In the genomic region with DNA sequence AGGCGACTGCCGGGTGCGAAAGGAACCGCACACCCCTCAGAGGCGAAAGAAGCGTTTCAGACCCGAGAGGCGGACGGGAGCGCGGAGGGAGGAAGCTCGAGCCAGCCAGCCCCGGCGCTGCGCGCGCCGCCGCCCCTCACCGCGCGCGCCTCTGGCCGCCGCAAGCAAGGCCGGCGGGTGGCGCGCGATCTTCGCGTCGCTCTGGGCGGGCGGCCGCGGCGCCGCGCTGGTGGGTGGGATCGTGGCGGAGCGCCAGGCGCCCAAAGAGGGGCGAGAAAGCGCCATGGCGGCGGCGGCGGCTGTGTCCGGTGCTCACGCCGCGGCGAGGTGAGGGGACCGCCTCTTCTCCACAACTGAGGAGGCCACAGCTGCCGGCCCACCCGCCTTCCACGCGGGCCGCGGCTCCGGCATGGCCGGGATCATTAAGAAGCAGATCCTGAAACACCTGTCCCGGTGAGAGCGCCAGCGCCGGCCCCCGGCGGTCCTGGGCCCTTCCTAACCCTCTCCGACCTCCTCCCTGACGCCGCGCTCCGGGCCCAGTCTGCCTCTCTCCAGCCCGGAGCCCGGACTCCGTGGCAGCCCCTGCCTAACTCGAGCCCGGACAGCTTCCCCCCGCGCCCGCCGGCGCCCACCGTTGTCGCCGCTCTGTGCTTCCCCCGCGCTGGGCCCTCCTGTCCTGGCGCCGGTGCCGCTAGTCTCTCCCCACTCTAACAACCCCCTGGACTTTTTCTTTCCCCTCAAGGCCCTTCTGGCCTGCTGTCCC, we compare ENCODE assay signal across 8 cellular contexts. TPM values are rescaled to one million over a fixed set of nuclear protein-coding genes. Genes with fewer than 3 reads are reported as not detected.
DNase-seq lines count a peak whose midpoint lies in the region; ATAC-seq and TF ChIP-seq lines count a peak whose summit lies in the region.

Gene BLTP3A (plus strand): TSS at position 242 of the 763 bp plus-strand sequence. CDS start 168 bp downstream, at position 410.

- ATAC-seq in GM19035 (IDR thresholded peaks at IDR 0.05; ENCODE audit: unreplicated experiment): peak; percentile 85
- ATAC-seq in HG03432 (IDR thresholded peaks at IDR 0.05; ENCODE audit: unreplicated experiment): peak; percentile 92
- ATAC-seq in lung (ENCODE audit: insufficient read depth, low FRiP score): peak; percentile 97

- peak within 1 kb of the TSS; percentile 70 for H3K4me3 ChIP-seq in lung

- peak within 1 kb of the TSS; percentile 89 to 95 for H3K27ac ChIP-seq in lung (ENCODE audit: low read depth in 1 of 2, low read length in 1 of 2)

- H3K36me3 ChIP-seq in lung (ENCODE audit: control insufficient read depth in 2 of 2, insufficient read depth in 2 of 2, low read length in 2 of 2): no peaks in the 10 kb centered on the region

- H3K27me3 ChIP-seq in lung (ENCODE audit: control insufficient read depth, insufficient read depth): no peaks in the 10 kb centered on the region

- peak; percentile 78 to 81 for DNase-seq in AML-193 (lab: John Stamatoyannopoulos, UW)
- DNase-seq in NCI-H526 (lab: John Stamatoyannopoulos, UW): peak; percentile 74 to 91
- DNase-seq in activated CD4-positive, alpha-beta T cell treated with anti-CD3 and anti-CD28 coated beads, Interleukin-2, amount 50 U/mL, for 48 hours: peak; percentile 72 to 75
- peak; percentile 83 for DNase-seq in ecto neural progenitor cell (ENCODE audit: low spot score)
- peak; percentile 55 for DNase-seq in lung (ENCODE audit: low spot score)
- peak; percentile 53 to 63 (median 60) for DNase-seq in stimulated activated CD4-positive, alpha-beta T cell treated with anti-CD3 and anti-CD28 coated beads, TNF-alpha, amount 100 ng/mL, for 4 hours (ENCODE audit: low read depth in 3 of 3)

- 0 to 1% methylated on average over 57 to 93 of the region's 93 CpGs for WGBS in lung, 2 donors

- no peak for TF ChIP-seq CTCF in lung (IDR thresholded peaks at IDR 0.05; ENCODE audit: control extremely low read depth, extremely low read depth)

- peaks cover 2 to 6% of the 10 kb centered on the region in 2 donors for H3K4me1 ChIP-seq in lung (ENCODE audit: control insufficient read depth in 2 of 2, insufficient read depth in 2 of 2, low read length in 2 of 2)

- H3K9me3 ChIP-seq in lung (ENCODE audit: control insufficient read depth in 2 of 2, insufficient read depth in 1 of 2, low read length in 1 of 2): no peaks in the 10 kb centered on the region

RNA-seq across cellular contexts. Expression of gene BLTP3A, which starts in this region (rescaled TPM):
- 10 to 100 TPM; 13.3 to 14.7 TPM for total RNA-seq in lung
- polyA plus RNA-seq in lung: 1 to 10 TPM; 3.1 to 5.9 TPM

Comparison
In these comparisons a context has a peak if more than half of its experiments do, and no peak if none do; other contexts are left out.
1. Peak in every context shown above with its lines: DNase-seq, ATAC-seq, H3K4me3 ChIP-seq and H3K27ac ChIP-seq.